Comparison of ENCODE assay signal across 32 cellular contexts in the genomic region with DNA sequence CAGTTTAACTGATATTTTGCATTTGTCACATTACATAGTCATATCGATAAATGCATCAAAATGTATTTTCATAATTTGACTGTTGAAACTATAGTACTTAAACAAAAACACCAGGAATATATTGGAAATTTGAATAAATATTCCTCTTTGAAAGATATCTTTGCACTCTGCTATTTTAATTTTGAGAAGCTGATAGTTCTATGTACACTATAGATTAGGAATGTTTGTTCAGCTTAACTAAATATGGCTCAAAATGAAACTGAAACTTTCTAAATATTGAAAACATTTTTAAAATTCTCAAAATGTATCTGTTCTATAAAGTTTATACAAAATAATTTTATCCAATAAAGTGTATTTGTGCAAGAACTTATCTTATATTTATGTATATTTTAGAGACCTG.
"Had no signal": no experiment of that assay in that cellular context is flagged by ENCODE, and none has a peak within 500 bp of the region (broad histone marks: within the 10 kb centered on the region; RNA-seq: fewer than 3 reads in every experiment).

No MANE protein-coding gene starts in this region.

- ATAC-seq: activated CD4-positive, alpha-beta T cell treated with anti-CD3 and anti-CD28 coated beads for 36 hours; activated CD4-positive, CD25-positive, alpha-beta regulatory T cell treated with anti-CD3 and anti-CD28 coated beads, Interleukin-2, amount 50 U/mL, for 24 hours; activated CD8-positive, alpha-beta memory T cell treated with anti-CD3 and anti-CD28 coated beads, Interleukin-2, amount 10 ng/mL, durations not matched to agents 7 days and 5 days; activated CD8-positive, alpha-beta T cell treated with anti-CD3 and anti-CD28 coated beads, Interleukin-2, amount 10 ng/mL, durations not matched to agents 7 days and 5 days; activated naive CD8-positive, alpha-beta T cell treated with anti-CD3 and anti-CD28 coated beads, Interleukin-2, amount 50 U/mL, for 24 hours had no signal

- H3K27ac ChIP-seq: ascending aorta, cardiac muscle cell, VCaP had no signal

- H3K4me1 ChIP-seq: ascending aorta had no signal

- H3K27me3 ChIP-seq: ascending aorta, cardiac muscle cell had no signal

- H3K36me3 ChIP-seq: ascending aorta, cardiac muscle cell had no signal

- H3K9me3 ChIP-seq: ascending aorta had no signal

- H3K4me3 ChIP-seq: ascending aorta, cardiac muscle cell had no signal

- DNase-seq: activated CD4-positive, alpha-beta memory T cell treated with anti-CD3 and anti-CD28 coated beads, Interleukin-2, amount 10 ng/mL, durations not matched to agents 7 days and 5 days; activated CD4-positive, alpha-beta T cell treated with anti-CD3 and anti-CD28 coated beads for 1 hour; activated CD4-positive, alpha-beta T cell treated with anti-CD3 and anti-CD28 coated beads for 36 hours; activated CD4-positive, alpha-beta T cell treated with anti-CD3 and anti-CD28 coated beads for 48 hours; activated CD4-positive, alpha-beta T cell treated with anti-CD3 and anti-CD28 coated beads, Interleukin-2, amount 10 ng/mL, durations not matched to agents 7 days and 5 days; activated CD4-positive, alpha-beta T cell treated with anti-CD3 and anti-CD28 coated beads, Interleukin-2, amount 50 U/mL, for 48 hours; activated CD4-positive, CD25-positive, alpha-beta regulatory T cell; activated CD8-positive, alpha-beta memory T cell treated with anti-CD3 and anti-CD28 coated beads for 24 hours; activated CD8-positive, alpha-beta memory T cell treated with anti-CD3 and anti-CD28 coated beads, Interleukin-2, amount 10 ng/mL, durations not matched to agents 7 days and 5 days; activated CD8-positive, alpha-beta memory T cell treated with anti-CD3 and anti-CD28 coated beads, Interleukin-2, amount 50 U/mL, for 48 hours; activated CD8-positive, alpha-beta T cell treated with anti-CD3 and anti-CD28 coated beads, Interleukin-2, amount 10 ng/mL, durations not matched to agents 7 days and 5 days; activated effector memory CD4-positive, alpha-beta T cell treated with Interleukin-2 at 50 U/mL for 16 hours; activated gamma-delta T cell; activated naive CD4-positive, alpha-beta T cell treated with anti-CD3 and anti-CD28 coated beads, Interleukin-2, amount 10 ng/mL, durations not matched to agents 7 days and 5 days; activated naive CD4-positive, alpha-beta T cell treated with Interleukin-2 at 50 U/mL for 16 hours; activated naive CD8-positive, alpha-beta T cell treated with anti-CD3 and anti-CD28 coated beads, Interleukin-2, amount 10 ng/mL, durations not matched to agents 7 days and 5 days; activated naive CD8-positive, alpha-beta T cell treated with anti-CD3 and anti-CD28 coated beads, Interleukin-2, amount 50 U/mL, for 24 hours; activated T-cell treated with anti-CD3 and anti-CD28 coated beads, Interleukin-2, amount 50 U/mL, for 24 hours; activated T-cell treated with anti-CD3 and anti-CD28 coated beads, Interleukin-2, amount 50 U/mL, for 48 hours; amygdala; anterior cingulate cortex; caudate nucleus; cerebellar nuclear complex; T-helper 1 cell; T-helper 2 cell; T-helper 9 cell had no signal

- FAIRE-seq: bronchial epithelial cell, TTC549 had no signal
